ENCODE assay signal across 5 cellular contexts in genomic region chr20:7617797-7618196, GRCh38.
"Had no signal": no experiment of that assay in that cellular context is flagged by ENCODE, and none has a peak within 500 bp of the region (broad histone marks: within the 10 kb centered on the region; RNA-seq: fewer than 3 reads in every experiment).

No MANE protein-coding gene starts in this region.

- H3K4me1 Mint-ChIP-seq: GM23338, H9 had no signal

- H2AFZ ChIP-seq: GM23338 had no signal

- H3K4me3 Mint-ChIP-seq: GM23338, H9 had no signal

- H3K4me2 ChIP-seq: GM23338 had no signal

- H3K27ac Mint-ChIP-seq: GM23338, H9 had no signal

- DNase-seq: H9, HCEC 1CT, IMR-90 had no signal

- H3K4me3 ChIP-seq: GM23338, K562 had no signal
